Comparison of ENCODE assay signal across 10 cellular contexts in genomic region chr1:20727746-20728316, GRCh38. TPM values are rescaled to one million over a fixed set of nuclear protein-coding genes. Genes with fewer than 3 reads are reported as not detected.
DNase-seq lines count a peak whose midpoint lies in the region; ATAC-seq and TF ChIP-seq lines count a peak whose summit lies in the region.
"Had no signal": no experiment of that assay in that cellular context is flagged by ENCODE, and none has a peak within 500 bp of the region (broad histone marks: within the 10 kb centered on the region; RNA-seq: fewer than 3 reads in every experiment).

No MANE protein-coding gene starts in this region.

- H3K4me3 ChIP-seq in MM.1S (ENCODE audit: low read length) = no peak overlapping the region
- no peak overlapping the region for H3K4me3 ChIP-seq in cardiac fibroblast (replicated peaks in 1 of 2; ENCODE audit: low read depth in 2 of 2, low read length in 2 of 2)
- H3K4me3 ChIP-seq: adrenal gland had no signal

- no peaks in the 10 kb centered on the region for H3K9me3 ChIP-seq in MM.1S (replicated peaks; ENCODE audit: insufficient read depth, low read length)
- H3K9me3 ChIP-seq: adrenal gland had no signal

- peak overlapping the region; percentile 71 for H3K4me3 Mint-ChIP-seq in neural crest cell
- H3K4me3 Mint-ChIP-seq: activated CD4-positive, alpha-beta T cell treated with anti-CD3 and anti-CD28 coated beads, Interleukin-2, amount 10 ng/mL, durations not matched to agents 7 days and 5 days had no signal

- no peak overlapping the region for H3K9ac ChIP-seq in MM.1S (ENCODE audit: low read length)

- no peaks in the 10 kb centered on the region for H3K79me2 ChIP-seq in MM.1S (ENCODE audit: low read length)

- H3K4me1 Mint-ChIP-seq in neural crest cell = peaks cover 12% of the 10 kb centered on the region

- no peaks in the 10 kb centered on the region for H3K36me3 Mint-ChIP-seq in neural crest cell (ENCODE audit: low read depth)

- peak; percentile 25 for TF ChIP-seq CTCF in GM12873 (IDR thresholded peaks at IDR 0.05; ENCODE audit: insufficient read depth, low read depth, low read length, missing control alignments)
- TF ChIP-seq CTCF in MM.1S (IDR thresholded peaks at IDR 0.05; ENCODE audit: low read length) = 0 out of 2 replicates have a peak, but pooled peaks have one; percentile 7
- TF ChIP-seq CTCF in cardiac fibroblast (IDR thresholded peaks at IDR 0.05; ENCODE audit: low read depth, low read length) = peak; percentile 3
- TF ChIP-seq CTCF in neural crest cell (conservative IDR thresholded peaks at IDR 0.05) = no peak

- no peak for ATAC-seq in GM18502 (IDR thresholded peaks at IDR 0.05; ENCODE audit: poor library complexity, unreplicated experiment)

- H3K9me3 Mint-ChIP-seq in neural crest cell = no peaks in the 10 kb centered on the region
- H3K9me3 Mint-ChIP-seq: activated CD4-positive, alpha-beta T cell treated with anti-CD3 and anti-CD28 coated beads, Interleukin-2, amount 10 ng/mL, durations not matched to agents 7 days and 5 days had no signal

- H4K20me1 ChIP-seq in MM.1S (ENCODE audit: insufficient read depth, low read length) = no peaks in the 10 kb centered on the region

- peaks cover 46% of the 10 kb centered on the region for H3K27me3 Mint-ChIP-seq in neural crest cell (ENCODE audit: low read depth)

- H3K27me3 ChIP-seq in MM.1S (replicated peaks; ENCODE audit: insufficient read depth, low read length) = peaks cover 93% of the 10 kb centered on the region
- H3K27me3 ChIP-seq: adrenal gland had no signal

- H3K36me3 ChIP-seq in MM.1S (replicated peaks; ENCODE audit: insufficient read depth, low read length) = no peaks in the 10 kb centered on the region
- H3K36me3 ChIP-seq: adrenal gland had no signal

- no peak overlapping the region for H3K27ac ChIP-seq in MM.1S (ENCODE audit: low read length)
- H3K27ac ChIP-seq: adrenal gland, epithelial cell of prostate had no signal

- H2AFZ ChIP-seq in MM.1S (ENCODE audit: low read length) = no peak overlapping the region

- no peak overlapping the region for H3K4me2 ChIP-seq in MM.1S (ENCODE audit: low read depth, low read length)

- peaks cover 3% of the 10 kb centered on the region; the same call in 1 of the 2 replicates for H3F3A ChIP-seq in MM.1S (ENCODE audit: insufficient read depth, low read length)

- H3K27ac Mint-ChIP-seq in neural crest cell (ENCODE audit: unreplicated experiment) = no peak overlapping the region
- H3K27ac Mint-ChIP-seq: activated CD4-positive, alpha-beta T cell treated with anti-CD3 and anti-CD28 coated beads, Interleukin-2, amount 10 ng/mL, durations not matched to agents 7 days and 5 days had no signal

- peaks cover 7% of the 10 kb centered on the region; the same call in 1 of the 2 replicates for H3K4me1 ChIP-seq in MM.1S (ENCODE audit: low read length)

- no peaks in the 10 kb centered on the region for H3K9me2 ChIP-seq in MM.1S (replicated peaks; ENCODE audit: insufficient read depth, low read length)

- DNase-seq in MM.1S (no peak), cardiac fibroblast (ENCODE audit: low read depth in 2 of 2) (peak; percentile 32 to 41), neural crest cell (ENCODE audit: low read depth, low spot score) (no peak), glomerular visceral epithelial cell (ENCODE audit: extremely low spot score) (no peak), EL (no peak)

RNA-seq across cellular contexts. Expression of gene SH2D5, which starts 4.7 kb away (rescaled TPM):
- 3.2 TPM in 2 replicates for total RNA-seq in neural crest cell
- total RNA-seq: activated CD4-positive, alpha-beta T cell treated with anti-CD3 and anti-CD28 coated beads, Interleukin-2, amount 10 ng/mL, durations not matched to agents 7 days and 5 days had no signal

RNA-seq across cellular contexts. Expression of gene KIF17, which starts 10.0 kb away (rescaled TPM):
- total RNA-seq in neural crest cell = 1.1 and 1.6 TPM in 2 replicates
- total RNA-seq: activated CD4-positive, alpha-beta T cell treated with anti-CD3 and anti-CD28 coated beads, Interleukin-2, amount 10 ng/mL, durations not matched to agents 7 days and 5 days had no signal

RNA-seq across cellular contexts. Expression of gene HP1BP3, which starts 59.3 kb away (rescaled TPM):
- total RNA-seq in neural crest cell = 302 and 303 TPM in 2 replicates

Comparison
In these comparisons a context has a peak if more than half of its experiments do, and no peak if none do; other contexts are left out.
1. DNase-seq: peak in cardiac fibroblast (2 of 2); none in MM.1S (single experiment), neural crest cell (single experiment), glomerular visceral epithelial cell (single experiment) and EL (single experiment).